32 cellular contexts compared by ENCODE assay signal in genomic region chr7:141190467-141190866, GRCh38.
"Had no signal": no experiment of that assay in that cellular context is flagged by ENCODE, and none has a peak within 500 bp of the region (broad histone marks: within the 10 kb centered on the region; RNA-seq: fewer than 3 reads in every experiment).

No MANE protein-coding gene starts in this region.

- ATAC-seq: activated CD4-positive, alpha-beta T cell treated with anti-CD3 and anti-CD28 coated beads for 36 hours; activated CD4-positive, CD25-positive, alpha-beta regulatory T cell treated with anti-CD3 and anti-CD28 coated beads, Interleukin-2, amount 50 U/mL, for 24 hours; activated CD8-positive, alpha-beta memory T cell treated with anti-CD3 and anti-CD28 coated beads, Interleukin-2, amount 10 ng/mL, durations not matched to agents 7 days and 5 days; activated CD8-positive, alpha-beta T cell treated with anti-CD3 and anti-CD28 coated beads, Interleukin-2, amount 10 ng/mL, durations not matched to agents 7 days and 5 days; activated naive CD4-positive, alpha-beta T cell treated with anti-CD3 and anti-CD28 coated beads, Interleukin-2, amount 50 U/mL, for 72 hours; foreskin keratinocyte; gastrocnemius medialis; heart left ventricle; T-helper 17 cell had no signal

- H3K9me3 ChIP-seq: esophagus muscularis mucosa, gastrocnemius medialis, heart left ventricle had no signal

- FAIRE-seq: astrocyte, bronchial epithelial cell had no signal

- H3K27ac ChIP-seq: brain microvascular endothelial cell, coronary artery, dorsolateral prefrontal cortex, esophagus muscularis mucosa, foreskin keratinocyte, gastrocnemius medialis, heart left ventricle, WERI-Rb-1 had no signal

- H3K36me3 ChIP-seq: brain microvascular endothelial cell, esophagus muscularis mucosa, gastrocnemius medialis, heart left ventricle, WERI-Rb-1 had no signal

- DNase-seq: activated B cell treated with CpG ODN at 0.5 μM for 24 hours; activated CD4-positive, alpha-beta memory T cell treated with anti-CD3 and anti-CD28 coated beads for 36 hours; activated CD4-positive, alpha-beta T cell treated with anti-CD3 and anti-CD28 coated beads for 36 hours; activated CD4-positive, alpha-beta T cell treated with anti-CD3 and anti-CD28 coated beads, Interleukin-2, amount 10 ng/mL, durations not matched to agents 24 days and 14 days; activated CD8-positive, alpha-beta memory T cell treated with anti-CD3 and anti-CD28 coated beads, Interleukin-2, amount 10 ng/mL, durations not matched to agents 7 days and 5 days; activated CD8-positive, alpha-beta memory T cell treated with anti-CD3 and anti-CD28 coated beads, Interleukin-2, amount 50 U/mL, for 4 hours; activated CD8-positive, alpha-beta T cell treated with anti-CD3 and anti-CD28 coated beads, Interleukin-2, amount 10 ng/mL, durations not matched to agents 7 days and 5 days; activated gamma-delta T cell; activated naive CD4-positive, alpha-beta T cell; activated naive CD4-positive, alpha-beta T cell treated with anti-CD3 and anti-CD28 coated beads, Interleukin-2, amount 10 ng/mL, durations not matched to agents 7 days and 5 days; activated T-cell treated with anti-CD3 and anti-CD28 coated beads, Interleukin-2, amount 50 U/mL, for 1 hour; activated T-cell treated with anti-CD3 and anti-CD28 coated beads, Interleukin-2, amount 50 U/mL, for 48 hours; amniotic stem cell; anterior cingulate cortex; brain microvascular endothelial cell; dorsolateral prefrontal cortex; effector memory CD4-positive, alpha-beta T cell; endodermal cell; erythroblast; foreskin keratinocyte; gastrocnemius medialis; glutamatergic neuron; heart left ventricle; T-helper 17 cell; T1000; WERI-Rb-1 had no signal

- H3K4me1 ChIP-seq: esophagus muscularis mucosa, foreskin keratinocyte, gastrocnemius medialis, heart left ventricle had no signal

- H3K27me3 ChIP-seq: brain microvascular endothelial cell, dorsolateral prefrontal cortex, esophagus muscularis mucosa, foreskin keratinocyte, gastrocnemius medialis, heart left ventricle had no signal

- H3K4me3 ChIP-seq: coronary artery, dorsolateral prefrontal cortex, esophagus muscularis mucosa, gastrocnemius medialis, heart left ventricle had no signal
